12 cellular contexts compared by ENCODE assay signal in genomic region chr4:142091085-142091513, GRCh38.
DNase-seq lines count a peak whose midpoint lies in the region; ATAC-seq, FAIRE-seq and TF ChIP-seq lines count a peak whose summit lies in the region.
"Had no signal": no experiment of that assay in that cellular context is flagged by ENCODE, and none has a peak within 500 bp of the region (broad histone marks: within the 10 kb centered on the region; RNA-seq: fewer than 3 reads in every experiment).

No MANE protein-coding gene starts in this region.

- ATAC-seq in pancreas (peak in 3 of 4 donors; percentile 35 to 75 (median 41)), HG02610 (IDR thresholded peaks at IDR 0.05; ENCODE audit: unreplicated experiment) (no peak), HG03442 (IDR thresholded peaks at IDR 0.05; ENCODE audit: unreplicated experiment) (no peak)
- ATAC-seq: CD8-positive, alpha-beta T cell; K562 had no signal

- no peak overlapping the region for H3K4me3 ChIP-seq in AG10803 (ENCODE audit: low read length)
- H3K4me3 ChIP-seq in SK-N-SH (ENCODE audit: low read depth in 2 of 2, low read length in 1 of 2), result no peak overlapping the region
- H3K4me3 ChIP-seq in fibroblast of pulmonary artery (replicated peaks; ENCODE audit: low read depth, low read length), result no peak overlapping the region
- no peak overlapping the region for H3K4me3 ChIP-seq in pancreas
- H3K4me3 ChIP-seq: K562 had no signal

- H3K27me3 ChIP-seq in SK-N-SH (ENCODE audit: insufficient read depth) (no peaks in the 10 kb centered on the region), pancreas (no peaks in the 10 kb centered on the region)

- peaks cover 7 to 8% of the 10 kb centered on the region in 2 experiments; a peak in 3 of 4 replicates for H3K4me1 ChIP-seq in SK-N-SH (ENCODE audit: control insufficient read depth in 1 of 2, insufficient read depth in 2 of 2, low read depth in 1 of 2, low read length in 1 of 2)
- H3K4me1 ChIP-seq in pancreas, result no peaks in the 10 kb centered on the region

- no peak for TF ChIP-seq RAD21 in SK-N-SH (IDR thresholded peaks at IDR 0.05; ENCODE audit: low read length)

- POLR2A ChIA-PET in SK-N-SH (lab: Yijun Ruan, JAX), result no interaction called here

- no peak overlapping the region; the same call in 1 of the 2 replicates for H2AFZ ChIP-seq in SK-N-SH (ENCODE audit: low read depth)

- H3K9ac ChIP-seq in SK-N-SH, result peak overlapping the region; percentile 59; the same call in 1 of the 2 replicates

- 18% methylated on average over 4 of the region's 4 CpGs for WGBS in SK-N-SH (ENCODE audit: low lambda C conversion rate)
- WGBS in pancreas, 2 donors, result 76 to 89% methylated on average over 4 of the region's 4 CpGs

- no peaks in the 10 kb centered on the region for H3K79me2 ChIP-seq in SK-N-SH (ENCODE audit: insufficient read depth)

- peaks cover 26% of the 10 kb centered on the region for H3F3A ChIP-seq in SK-N-SH (replicated peaks; ENCODE audit: insufficient read depth)

- CTCF ChIA-PET in SK-N-SH (lab: Yijun Ruan, JAX), result no interaction called here

- no peak overlapping the region for H3K4me2 ChIP-seq in SK-N-SH

- peak; percentile 100 for DNase-seq in AG10803 (ENCODE audit: low read depth)
- DNase-seq in SK-N-SH, result no peak
- peak; percentile 100 for DNase-seq in fibroblast of pulmonary artery (ENCODE audit: low read depth)
- DNase-seq in pancreas, result no peak
- DNase-seq in activated CD4-positive, CD25-positive, alpha-beta regulatory T cell (lab: John Stamatoyannopoulos, UW), result no peak
- no peak for DNase-seq in NCI-H774 (lab: John Stamatoyannopoulos, UW)
- DNase-seq: CD8-positive, alpha-beta T cell; immature natural killer cell; WERI-Rb-1 had no signal

- no peaks in the 10 kb centered on the region for H4K20me1 ChIP-seq in SK-N-SH (ENCODE audit: insufficient read depth)

- H3K36me3 ChIP-seq in SK-N-SH (replicated peaks in 1 of 2; ENCODE audit: control insufficient read depth in 1 of 2, insufficient read depth in 2 of 2, low read length in 1 of 2), result no peaks in the 10 kb centered on the region
- H3K36me3 ChIP-seq in pancreas, result no peaks in the 10 kb centered on the region
- H3K36me3 ChIP-seq: WERI-Rb-1 had no signal

- TF ChIP-seq EP300 in SK-N-SH (IDR thresholded peaks at IDR 0.05; ENCODE audit: borderline replicate concordance in 1 of 2, low read depth in 1 of 2, low read length in 1 of 2), result peak in 1 of 2 experiments; percentile 90; a peak in 2 of 4 replicates

- intact Hi-C loops in pancreas (cut with DNase I), result no loop called here

- FAIRE-seq in pancreas (lab: Jason Lieb, UNC), result no peak
- FAIRE-seq: K562 had no signal

- H3K9me2 ChIP-seq in SK-N-SH, result no peaks in the 10 kb centered on the region

- no peak for TF ChIP-seq CTCF in AG10803 (conservative IDR thresholded peaks at IDR 0.05; ENCODE audit: low read length)
- no peak for TF ChIP-seq CTCF in SK-N-SH (IDR thresholded peaks at IDR 0.05)
- TF ChIP-seq CTCF in fibroblast of pulmonary artery (IDR thresholded peaks at IDR 0.05; ENCODE audit: low read length, missing control alignments), result no peak
- no peak for TF ChIP-seq CTCF in pancreas (IDR thresholded peaks at IDR 0.05)

- no peaks in the 10 kb centered on the region for H3K9me3 ChIP-seq in SK-N-SH
- H3K9me3 ChIP-seq in pancreas, result no peaks in the 10 kb centered on the region

- H3K27ac ChIP-seq in SK-N-SH (ENCODE audit: low read depth in 2 of 2, low read length in 1 of 2) (peak overlapping the region; percentile 51 to 97; a peak in 3 of 4 replicates), pancreas (no peak overlapping the region)
- H3K27ac ChIP-seq: WERI-Rb-1 had no signal

TF ChIP-seq in SK-N-SH, 30 proteins besides CTCF, POLR2A, EP300 and RAD21 (continues in another document):
- TF ChIP-seq FOSL2 (IDR thresholded peaks at IDR 0.05; ENCODE audit: borderline replicate concordance, low read depth) (peak; percentile 77; the same call in 1 of the 2 replicates), TCF12 (IDR thresholded peaks at IDR 0.05) (peak; percentile 71), FOXJ3 (CRISPR knock-in tag; IDR thresholded peaks at IDR 0.05) (no peak), USF1 (IDR thresholded peaks at IDR 0.05; ENCODE audit: borderline replicate concordance, low read depth) (no peak), RFX5 (IDR thresholded peaks at IDR 0.05; ENCODE audit: low read length) (no peak), PBX3 (IDR thresholded peaks at IDR 0.05) (peak; percentile 70), IRF3 (IDR thresholded peaks at IDR 0.05; ENCODE audit: low read depth, low read length) (no peak), SMC3 (IDR thresholded peaks at IDR 0.05; ENCODE audit: low read depth, low read length) (no peak), SIN3A (IDR thresholded peaks at IDR 0.05; ENCODE audit: borderline replicate concordance, low read depth, low read length) (no peak), RCOR1 (IDR thresholded peaks at IDR 0.05; ENCODE audit: low read length) (no peak), ELF1 (IDR thresholded peaks at IDR 0.05) (no peak), MXI1 (IDR thresholded peaks at IDR 0.05; ENCODE audit: low read depth, low read length) (no peak), EZH2phosphoT487 (IDR thresholded peaks at IDR 0.05; ENCODE audit: borderline replicate concordance, low read depth) (no peak), NFIC (IDR thresholded peaks at IDR 0.05; ENCODE audit: borderline replicate concordance) (peak; percentile 89), GATA2 (CRISPR knock-in tag; IDR thresholded peaks at IDR 0.05) (no peak), ZBTB33 (IDR thresholded peaks at IDR 0.05; ENCODE audit: borderline replicate concordance, low read depth) (no peak), TAF1 (IDR thresholded peaks at IDR 0.05; ENCODE audit: borderline replicate concordance, low read depth, low read length) (no peak), FOXM1 (IDR thresholded peaks at IDR 0.05; ENCODE audit: low read depth) (peak; percentile 47), GABPA (IDR thresholded peaks at IDR 0.05; ENCODE audit: low read depth) (no peak), YY1 (IDR thresholded peaks at IDR 0.05; ENCODE audit: low read depth) (0 out of 2 replicates have a peak, but pooled peaks have one; percentile 11), TEAD4 (IDR thresholded peaks at IDR 0.05; ENCODE audit: borderline replicate concordance, insufficient read depth) (peak; percentile 71; the same call in 1 of the 2 replicates), MAX (IDR thresholded peaks at IDR 0.05; ENCODE audit: low read depth) (no peak), RXRA (IDR thresholded peaks at IDR 0.05; ENCODE audit: borderline replicate concordance, low read depth) (peak; percentile 76; the same call in 1 of the 2 replicates), NRF1 (IDR thresholded peaks at IDR 0.05; ENCODE audit: low read depth, low read length) (no peak)

Comparison
In these comparisons a context has a peak if more than half of its experiments do, and no peak if none do; other contexts are left out.
1. DNase-seq: peak in AG10803 (single experiment) and fibroblast of pulmonary artery (single experiment); none in SK-N-SH (single experiment), pancreas (0 of 6), activated CD4-positive, CD25-positive, alpha-beta regulatory T cell (0 of 4) and NCI-H774 (single experiment).
2. H3K27ac ChIP-seq: peak in SK-N-SH (2 of 2); none in pancreas (0 of 4).
3. ATAC-seq: peak in pancreas (3 of 4); none in HG02610 (single experiment) and HG03442 (single experiment).